In the genomic region with DNA sequence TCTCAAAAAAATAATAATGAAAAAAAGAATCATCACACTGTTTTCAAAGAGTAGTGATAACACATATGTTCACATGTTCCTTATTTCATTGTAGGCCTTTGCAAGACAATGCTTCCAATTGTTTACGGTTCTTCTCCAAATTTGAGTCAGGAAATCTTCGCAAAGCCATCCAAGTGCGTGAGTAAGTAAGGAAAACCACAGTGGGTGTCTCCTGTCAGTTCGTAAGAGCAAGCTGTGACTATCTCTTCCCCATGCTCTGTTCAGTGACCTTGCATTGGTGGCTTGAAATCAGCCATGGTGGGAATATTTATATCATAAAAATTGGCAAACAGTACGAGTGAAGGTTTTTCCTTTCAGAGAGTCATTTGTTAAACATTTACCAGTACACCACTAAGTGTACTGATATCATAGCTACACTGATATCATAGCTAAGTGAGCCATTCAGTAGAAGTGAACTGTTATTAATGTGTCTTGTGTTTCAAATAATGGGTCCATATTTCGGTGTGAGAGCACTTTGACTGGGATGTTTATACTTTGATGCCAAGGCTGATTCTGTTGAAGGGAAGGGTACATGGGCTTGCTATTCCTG, we compare ENCODE assay signal across 16 cellular contexts.
A peak's percentile ranks its signal among the peaks of the same experiment; 100 is the strongest.
DNase-seq lines count a peak whose midpoint lies in the region; ATAC-seq lines count a peak whose summit lies in the region.
"Had no signal": no experiment of that assay in that cellular context is flagged by ENCODE, and none has a peak within 500 bp of the region (broad histone marks: within the 10 kb centered on the region; RNA-seq: fewer than 3 reads in every experiment).

No MANE protein-coding gene starts in this region.

- H3K36me3 Mint-ChIP-seq in activated naive CD4-positive, alpha-beta T cell treated with anti-CD3 and anti-CD28 coated beads, Interleukin-2, amount 50 U/mL, for 72 hours, result no peaks in the 10 kb centered on the region
- H3K36me3 Mint-ChIP-seq: CD4-positive, alpha-beta memory T cell had no signal

- DNase-seq in HT1080 (ENCODE audit: low read depth) (peak; percentile 81), RPMI7951 (ENCODE audit: low read depth) (peak; percentile 51), epithelial cell of prostate (ENCODE audit: low read depth, low spot score) (no peak), NCI-H1092 (lab: John Stamatoyannopoulos, UW) (no peak), posterior vena cava (ENCODE audit: low spot score) (no peak), COLO668 (lab: John Stamatoyannopoulos, UW; ENCODE audit: unreplicated experiment) (no peak)
- no peak for DNase-seq in activated naive CD4-positive, alpha-beta T cell treated with anti-CD3 and anti-CD28 coated beads, Interleukin-2, amount 50 U/mL, for 72 hours (ENCODE audit: low spot score in 2 of 2)
- DNase-seq: 8988T; C1 segment of cervical spinal cord; Caco-2; CD4-positive, alpha-beta memory T cell; DMS153; DND-41; H9 had no signal

- no peak overlapping the region for H3K27ac Mint-ChIP-seq in activated naive CD4-positive, alpha-beta T cell treated with anti-CD3 and anti-CD28 coated beads, Interleukin-2, amount 50 U/mL, for 72 hours
- H3K27ac Mint-ChIP-seq: CD4-positive, alpha-beta memory T cell; GM23338 had no signal

- ATAC-seq in activated naive CD4-positive, alpha-beta T cell treated with anti-CD3 and anti-CD28 coated beads, Interleukin-2, amount 50 U/mL, for 72 hours, result no peak
- ATAC-seq: GM23338, HCT116 had no signal

- no peaks in the 10 kb centered on the region for H3K9me3 Mint-ChIP-seq in activated naive CD4-positive, alpha-beta T cell treated with anti-CD3 and anti-CD28 coated beads, Interleukin-2, amount 50 U/mL, for 72 hours
- H3K9me3 Mint-ChIP-seq: CD4-positive, alpha-beta memory T cell; GM23338; H9 had no signal

- intact Hi-C loops in posterior vena cava (cut with DNase I), result no loop called here

- peak overlapping the region; percentile 93 for H3K27ac ChIP-seq in epithelial cell of prostate

Comparison
In these comparisons a context has a peak if more than half of its experiments do, and no peak if none do; other contexts are left out.
1. DNase-seq: peak in HT1080 (single experiment) and RPMI7951 (single experiment); none in epithelial cell of prostate (single experiment), NCI-H1092 (single experiment), activated naive CD4-positive, alpha-beta T cell treated with anti-CD3 and anti-CD28 coated beads, Interleukin-2, amount 50 U/mL, for 72 hours (0 of 2), posterior vena cava (single experiment) and COLO668 (single experiment).